10 cellular contexts compared by ENCODE assay signal in the genomic region with DNA sequence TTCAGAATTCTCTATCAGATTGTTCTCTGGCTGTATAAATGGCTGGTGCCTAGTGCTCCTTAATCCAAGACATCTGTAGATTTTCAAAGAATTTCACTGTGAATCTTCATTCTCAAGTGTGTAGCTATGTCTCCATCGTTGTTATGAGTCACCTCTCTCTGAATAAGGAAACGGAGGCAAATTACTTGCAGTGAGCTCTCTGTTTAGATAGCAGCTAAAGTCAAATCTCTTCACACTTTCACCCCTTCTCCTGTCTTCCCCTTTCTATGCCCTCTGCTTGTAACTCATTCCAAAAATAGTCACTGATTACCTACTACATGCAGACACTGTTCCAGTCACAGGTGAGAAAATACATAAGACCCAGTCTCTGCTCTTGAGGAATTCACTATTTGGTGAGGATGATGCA. TPM values are rescaled to one million over a fixed set of nuclear protein-coding genes. Genes with fewer than 3 reads are reported as not detected.
DNase-seq lines count a peak whose midpoint lies in the region; ATAC-seq and TF ChIP-seq lines count a peak whose summit lies in the region.
"Had no signal": no experiment of that assay in that cellular context is flagged by ENCODE, and none has a peak within 500 bp of the region (broad histone marks: within the 10 kb centered on the region; RNA-seq: fewer than 3 reads in every experiment).

No MANE protein-coding gene starts in this region.

- H2BK15ac ChIP-seq in neuronal stem cell (ENCODE audit: low read length) = no peak overlapping the region

- H3K79me1 ChIP-seq in neuronal stem cell (ENCODE audit: low read depth, low read length) = no peaks in the 10 kb centered on the region

- no peak overlapping the region for H3K4ac ChIP-seq in neuronal stem cell (ENCODE audit: low read length)

- no peaks in the 10 kb centered on the region for H3K4me1 Mint-ChIP-seq in CD4-positive, alpha-beta memory T cell

- no peak overlapping the region for H2BK12ac ChIP-seq in neuronal stem cell (ENCODE audit: low read length)

- no peak overlapping the region for H3K27ac ChIP-seq in CD4-positive, alpha-beta memory T cell (ENCODE audit: low read depth, low read length)
- H3K27ac ChIP-seq in neuronal stem cell (replicated peaks; ENCODE audit: low read length) = no peak overlapping the region

- H3K4me2 ChIP-seq in neuronal stem cell (ENCODE audit: insufficient read depth, low read length, poor library complexity, severe bottlenecking) = no peak overlapping the region

- no peaks in the 10 kb centered on the region for H3K9me3 ChIP-seq in CD4-positive, alpha-beta memory T cell (ENCODE audit: control insufficient read depth in 1 of 2, low read length in 2 of 2)
- no peaks in the 10 kb centered on the region for H3K9me3 ChIP-seq in neuronal stem cell (replicated peaks in 1 of 2; ENCODE audit: control insufficient read depth in 2 of 2, insufficient read depth in 1 of 2, low read depth in 1 of 2, low read length in 2 of 2)

- H3K36me3 ChIP-seq in CD4-positive, alpha-beta memory T cell (ENCODE audit: insufficient read depth, low read length) = no peaks in the 10 kb centered on the region
- peaks cover 2 to 8% of the 10 kb centered on the region in 2 donors for H3K36me3 ChIP-seq in neuronal stem cell (replicated peaks in 1 of 2; ENCODE audit: control insufficient read depth in 2 of 2, insufficient read depth in 2 of 2, low read length in 2 of 2)

- no peak overlapping the region for H3K18ac ChIP-seq in neuronal stem cell (ENCODE audit: low read length)

- no peak overlapping the region for H3K4me3 Mint-ChIP-seq in CD4-positive, alpha-beta memory T cell

- H3K27ac Mint-ChIP-seq in CD4-positive, alpha-beta memory T cell = peak overlapping the region in 1 of 7 donors; percentile 11

- no peak overlapping the region for H3K4me3 ChIP-seq in GM12864 (ENCODE audit: low read depth, low read length)
- H3K4me3 ChIP-seq in CD4-positive, alpha-beta memory T cell (ENCODE audit: low read length in 2 of 2) = no peak overlapping the region
- H3K4me3 ChIP-seq in neuronal stem cell (ENCODE audit: low read length in 2 of 2) = no peak overlapping the region

- H3K14ac ChIP-seq in neuronal stem cell (ENCODE audit: low read length) = no peak overlapping the region

- H4K8ac ChIP-seq in neuronal stem cell (ENCODE audit: low read depth, low read length) = no peak overlapping the region

- H2AFZ ChIP-seq in neuronal stem cell (ENCODE audit: low read length) = no peak overlapping the region

- H3K36me3 Mint-ChIP-seq in CD4-positive, alpha-beta memory T cell = peaks cover 0 to 14% of the 10 kb centered on the region in 2 donors

- no peak overlapping the region for H2BK5ac ChIP-seq in neuronal stem cell (ENCODE audit: low read length)

- H3K23ac ChIP-seq in neuronal stem cell (ENCODE audit: low read depth, low read length, poor library complexity) = no peak overlapping the region

- H3K9ac ChIP-seq in neuronal stem cell (ENCODE audit: low read depth, low read length, poor library complexity) = no peak overlapping the region

- intact Hi-C loops in CD4-positive, alpha-beta memory T cell (cut with micrococcal nuclease) = no loop called here

- POLR2A ChIA-PET in CD4-positive, alpha-beta memory T cell (lab: Charles Lee; ENCODE audit: partially characterized antibody) = no interaction called here

- WGBS in neuronal stem cell (ENCODE audit: extremely low coverage in 2 of 2, insufficient read length in 2 of 2, insufficient replicate concordance in 1 of 2), 2 donors = no CpG with 5 or more reads among the region's 2 CpGs

- no peak overlapping the region for H4K91ac ChIP-seq in neuronal stem cell (ENCODE audit: low read depth, low read length, poor library complexity)

- CTCF ChIA-PET in CD4-positive, alpha-beta memory T cell (lab: Charles Lee; ENCODE audit: partially characterized antibody) = no interaction called here

- peaks cover under 1 to 1% of the 10 kb centered on the region in 2 donors for H3K27me3 Mint-ChIP-seq in CD4-positive, alpha-beta memory T cell

- no peak for TF ChIP-seq CTCF in GM12864 (IDR thresholded peaks at IDR 0.05; ENCODE audit: low read depth, low read length, missing control alignments)

- H3K4me1 ChIP-seq in CD4-positive, alpha-beta memory T cell (ENCODE audit: insufficient read depth, low read length) = no peaks in the 10 kb centered on the region
- no peaks in the 10 kb centered on the region for H3K4me1 ChIP-seq in neuronal stem cell (ENCODE audit: control insufficient read depth in 2 of 2, insufficient read depth in 1 of 2, low read depth in 1 of 2, low read length in 2 of 2)

- H3K9me3 Mint-ChIP-seq in CD4-positive, alpha-beta memory T cell = no peaks in the 10 kb centered on the region

- H2AK5ac ChIP-seq in neuronal stem cell (ENCODE audit: low read depth, low read length) = no peak overlapping the region

- ATAC-seq in GM21381 (IDR thresholded peaks at IDR 0.05; ENCODE audit: unreplicated experiment) (peak; percentile 83), HG03280 (IDR thresholded peaks at IDR 0.05; ENCODE audit: unreplicated experiment) (peak; percentile 81), esophagus mucosa (peak; percentile 20)

- no peak overlapping the region for H2BK120ac ChIP-seq in neuronal stem cell (ENCODE audit: low read depth, low read length)

- H3K27me3 ChIP-seq in CD4-positive, alpha-beta memory T cell (ENCODE audit: insufficient read depth, low read length) = no peaks in the 10 kb centered on the region
- no peaks in the 10 kb centered on the region for H3K27me3 ChIP-seq in neuronal stem cell (ENCODE audit: control insufficient read depth in 3 of 3, insufficient read depth in 3 of 3, low read depth in 1 of 3, low read length in 3 of 3)

- peak; percentile 39 for DNase-seq in GM12864 (ENCODE audit: low read depth)
- DNase-seq in CD4-positive, alpha-beta memory T cell = no peak
- no peak for DNase-seq in neuronal stem cell (ENCODE audit: low spot score)
- no peak for DNase-seq in nucleus accumbens (lab: John Stamatoyannopoulos, UW)
- no peak for DNase-seq in DMS79 (lab: John Stamatoyannopoulos, UW)

RNA-seq across cellular contexts. Expression of gene CHML, which starts 39.7 kb away (rescaled TPM):
- 4.1 TPM for total RNA-seq in esophagus mucosa
- 1 to 10 TPM; 7.5 to 8.8 TPM for total RNA-seq in CD4-positive, alpha-beta memory T cell
- 1 to 10 TPM; 2.2 to 2.5 TPM for polyA plus RNA-seq in CD4-positive, alpha-beta memory T cell
- polyA plus RNA-seq in neuronal stem cell (2013, experiment 1 of 2) = 12.2 TPM
- polyA plus RNA-seq in neuronal stem cell (2013, experiment 2 of 2) = 12.5 TPM

RNA-seq across cellular contexts. Expression of gene OPN3, which starts 39.7 kb away (rescaled TPM):
- 11.0 TPM for total RNA-seq in esophagus mucosa
- 1 to 10 TPM; 3.9 to 4.8 TPM for total RNA-seq in CD4-positive, alpha-beta memory T cell
- 10 to 100 TPM; 12.9 to 17.5 TPM for polyA plus RNA-seq in CD4-positive, alpha-beta memory T cell
- 41.1 TPM for polyA plus RNA-seq in neuronal stem cell (2013, experiment 1 of 2)
- 41.0 TPM for polyA plus RNA-seq in neuronal stem cell (2013, experiment 2 of 2)

RNA-seq across cellular contexts. Expression of gene WDR64, which starts 51.6 kb away (rescaled TPM):
- total RNA-seq in esophagus mucosa = not detected
- not detected for total RNA-seq in CD4-positive, alpha-beta memory T cell
- polyA plus RNA-seq in CD4-positive, alpha-beta memory T cell = under 1 TPM in 1 of 2 donors, not detected in 1; 0.16 TPM
- 0.10 TPM for polyA plus RNA-seq in neuronal stem cell (2013, experiment 1 of 2)
- polyA plus RNA-seq in neuronal stem cell (2013, experiment 2 of 2) = 0.08 TPM
- total RNA-seq: kidney epithelial cell had no signal
- polyA plus RNA-seq: adipose tissue had no signal

Comparison
In these comparisons a context has a peak if more than half of its experiments do, and no peak if none do; other contexts are left out.
1. ATAC-seq: peak in every context shown above with its lines; median percentile 83 in GM21381; 81 in HG03280; 20 in esophagus mucosa.